In genomic region chr22:30267382-30268302, GRCh38 we compare ENCODE assay signal across 1 cellular context.
TF ChIP-seq lines count a peak whose summit lies in the region.

No MANE protein-coding gene starts in this region.

TF ChIP-seq in WTC11, 78 proteins besides CTCF, POLR2A, EP300 and RAD21 (continued from another document):
- TF ChIP-seq HMGXB4 (CRISPR knock-in tag; IDR thresholded peaks at IDR 0.05), result no peak
- no peak for TF ChIP-seq ZNF416 (CRISPR knock-in tag; IDR thresholded peaks at IDR 0.05)
- TF ChIP-seq PRRX2 (CRISPR knock-in tag; IDR thresholded peaks at IDR 0.05), result no peak
- no peak for TF ChIP-seq USF1 (CRISPR knock-in tag; IDR thresholded peaks at IDR 0.05)
- TF ChIP-seq FOXJ3 (CRISPR knock-in tag; IDR thresholded peaks at IDR 0.05; ENCODE audit: borderline replicate concordance), result no peak
- no peak for TF ChIP-seq E2F5 (CRISPR knock-in tag; IDR thresholded peaks at IDR 0.05)
- TF ChIP-seq NR2C2 (CRISPR knock-in tag; IDR thresholded peaks at IDR 0.05), result no peak
- TF ChIP-seq ZNF425 (CRISPR knock-in tag; conservative IDR thresholded peaks at IDR 0.05), result no peak
- no peak for TF ChIP-seq ELF4 (CRISPR knock-in tag; IDR thresholded peaks at IDR 0.05; ENCODE audit: low read depth)
- TF ChIP-seq GTF2I (CRISPR knock-in tag; conservative IDR thresholded peaks at IDR 0.05), result no peak
- no peak for TF ChIP-seq ZNF281 (CRISPR knock-in tag; IDR thresholded peaks at IDR 0.05)
- no peak for TF ChIP-seq RELA (CRISPR knock-in tag; IDR thresholded peaks at IDR 0.05; ENCODE audit: borderline replicate concordance)
